28 cellular contexts compared by ENCODE assay signal in the genomic region with DNA sequence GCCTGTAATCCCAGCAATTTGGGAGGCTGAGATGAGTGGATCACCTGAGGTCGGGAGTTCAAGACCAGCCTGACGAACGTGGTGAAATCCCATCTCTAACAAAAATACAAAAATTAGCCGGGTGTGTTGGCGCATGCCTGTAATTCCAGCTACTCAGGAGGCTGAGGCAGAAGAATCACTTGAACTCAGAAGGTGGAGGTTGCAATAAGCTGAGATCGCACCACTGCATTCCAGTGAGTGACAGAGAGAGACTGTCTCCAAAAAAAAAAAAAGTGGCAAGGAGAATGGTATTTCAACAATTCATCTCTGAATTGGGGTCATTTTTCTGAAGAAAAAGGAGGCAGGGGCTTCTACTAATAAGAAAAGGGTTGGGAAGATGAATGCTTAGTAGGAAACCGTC.
"Had no signal": no experiment of that assay in that cellular context is flagged by ENCODE, and none has a peak within 500 bp of the region (broad histone marks: within the 10 kb centered on the region; RNA-seq: fewer than 3 reads in every experiment).

No MANE protein-coding gene starts in this region.

- H3K4me1 Mint-ChIP-seq: naive thymus-derived CD4-positive, alpha-beta T cell; natural killer cell; nephron; stimulated activated effector memory CD8-positive, alpha-beta T cell treated with anti-CD3 and anti-CD28 coated beads, Interleukin-12 subunit alpha, Interleukin-12 subunit beta, amount 100 ng/mL, for 72 hours; stimulated activated naive B cell treated with anti-CD40 and anti-IgM and Interleukin-4, amounts not matched to agents 10 μg/mL and 1 μg/mL and 100 μg/mL, for 72 hours had no signal

- ATAC-seq: naive thymus-derived CD4-positive, alpha-beta T cell; natural killer cell; psoas muscle; right cardiac atrium; stimulated activated effector memory CD8-positive, alpha-beta T cell treated with anti-CD3 and anti-CD28 coated beads, Interleukin-12 subunit alpha, Interleukin-12 subunit beta, amount 100 ng/mL, for 72 hours; stimulated activated naive B cell treated with anti-CD40 and anti-IgM and Interleukin-4, amounts not matched to agents 10 μg/mL and 1 μg/mL and 100 μg/mL, for 72 hours had no signal

- H3K27me3 ChIP-seq: neural progenitor cell, ovary, right lobe of liver, sigmoid colon, stomach, thyroid gland, tibial nerve, upper lobe of left lung, vagina had no signal

- H3K4me3 Mint-ChIP-seq: naive thymus-derived CD4-positive, alpha-beta T cell; natural killer cell; nephron; stimulated activated effector memory CD8-positive, alpha-beta T cell treated with anti-CD3 and anti-CD28 coated beads, Interleukin-12 subunit alpha, Interleukin-12 subunit beta, amount 100 ng/mL, for 72 hours; stimulated activated naive B cell treated with anti-CD40 and anti-IgM and Interleukin-4, amounts not matched to agents 10 μg/mL and 1 μg/mL and 100 μg/mL, for 72 hours; stimulated activated naive CD8-positive, alpha-beta T cell treated with anti-CD3 and anti-CD28 coated beads, Interleukin-15, Interleukin-2, amounts not matched to agents 100 ng/mL and 50 ng/mL, for 24 hours had no signal

- H3K36me3 Mint-ChIP-seq: naive thymus-derived CD4-positive, alpha-beta T cell; natural killer cell; stimulated activated effector memory CD8-positive, alpha-beta T cell treated with anti-CD3 and anti-CD28 coated beads, Interleukin-12 subunit alpha, Interleukin-12 subunit beta, amount 100 ng/mL, for 72 hours; stimulated activated naive B cell treated with anti-CD40 and anti-IgM and Interleukin-4, amounts not matched to agents 10 μg/mL and 1 μg/mL and 100 μg/mL, for 72 hours had no signal

- H3K4me3 ChIP-seq: neural progenitor cell, ovary, psoas muscle, right lobe of liver, sigmoid colon, stomach, thoracic aorta, thyroid gland, tibial nerve, upper lobe of left lung, vagina had no signal

- H3K9me3 Mint-ChIP-seq: naive thymus-derived CD4-positive, alpha-beta T cell; natural killer cell; nephron; stimulated activated effector memory CD8-positive, alpha-beta T cell treated with anti-CD3 and anti-CD28 coated beads, Interleukin-12 subunit alpha, Interleukin-12 subunit beta, amount 100 ng/mL, for 72 hours; stimulated activated naive B cell treated with anti-CD40 and anti-IgM and Interleukin-4, amounts not matched to agents 10 μg/mL and 1 μg/mL and 100 μg/mL, for 72 hours; stimulated activated naive CD8-positive, alpha-beta T cell treated with anti-CD3 and anti-CD28 coated beads, Interleukin-15, Interleukin-2, amounts not matched to agents 100 ng/mL and 50 ng/mL, for 24 hours had no signal

- H3K79me2 ChIP-seq: parathyroid adenoma had no signal

- H3K27me3 Mint-ChIP-seq: progenitor cell of endocrine pancreas; stimulated activated naive B cell treated with anti-CD40 and anti-IgM and Interleukin-4, amounts not matched to agents 10 μg/mL and 1 μg/mL and 100 μg/mL, for 72 hours had no signal

- H3K27ac Mint-ChIP-seq: naive thymus-derived CD4-positive, alpha-beta T cell; natural killer cell; nephron; progenitor cell of endocrine pancreas; stimulated activated effector memory CD8-positive, alpha-beta T cell treated with anti-CD3 and anti-CD28 coated beads, Interleukin-12 subunit alpha, Interleukin-12 subunit beta, amount 100 ng/mL, for 72 hours; stimulated activated naive B cell treated with anti-CD40 and anti-IgM and Interleukin-4, amounts not matched to agents 10 μg/mL and 1 μg/mL and 100 μg/mL, for 72 hours; stimulated activated naive CD8-positive, alpha-beta T cell treated with anti-CD3 and anti-CD28 coated beads, Interleukin-15, Interleukin-2, amounts not matched to agents 100 ng/mL and 50 ng/mL, for 24 hours had no signal

- H2AFZ ChIP-seq: neural progenitor cell, parathyroid adenoma had no signal

- H3K36me3 ChIP-seq: neural progenitor cell, ovary, right lobe of liver, sigmoid colon, stomach, thoracic aorta, thyroid gland, tibial nerve, upper lobe of left lung, vagina had no signal

- DNase-seq: naive thymus-derived CD4-positive, alpha-beta T cell; natural killer cell; occipital lobe; ovary; posterior cingulate gyrus; psoas muscle; right cardiac atrium; right lobe of liver; sigmoid colon; small intestine; stimulated activated CD4-positive, alpha-beta T cell treated with anti-CD3 and anti-CD28 coated beads, Interleukin-15, amount 100 ng/mL, for 24 hours; stimulated activated CD4-positive, alpha-beta T cell treated with anti-CD3 and anti-CD28 coated beads, Interleukin-2, amount 100 ng/mL, for 24 hours; stimulated activated CD4-positive, alpha-beta T cell treated with anti-CD3 and anti-CD28 coated beads, Interleukin-2, amount 100 ng/mL, for 48 hours; stimulated activated CD4-positive, alpha-beta T cell treated with anti-CD3 and anti-CD28 coated beads, Interleukin-4, amount 100 ng/mL, for 24 hours; stimulated activated naive B cell treated with anti-CD40 and anti-IgM and Interleukin-4, amounts not matched to agents 10 μg/mL and 1 μg/mL and 100 μg/mL, for 72 hours; stimulated activated naive CD4-positive, alpha-beta T cell treated with Interleukin-2 at 50 U/mL for 16 hours; stomach; thyroid gland; upper lobe of left lung had no signal

- H3K4me2 ChIP-seq: neural progenitor cell had no signal

- H3K4me1 ChIP-seq: parathyroid adenoma, psoas muscle, sigmoid colon, stomach, thyroid gland, tibial nerve, upper lobe of left lung, vagina had no signal

- H3K27ac ChIP-seq: neural progenitor cell, ovary, parathyroid adenoma, psoas muscle, right lobe of liver, sigmoid colon, stomach, thoracic aorta, thyroid gland, tibial nerve, upper lobe of left lung, vagina had no signal
